9 cellular contexts compared by ENCODE assay signal in the genomic region with DNA sequence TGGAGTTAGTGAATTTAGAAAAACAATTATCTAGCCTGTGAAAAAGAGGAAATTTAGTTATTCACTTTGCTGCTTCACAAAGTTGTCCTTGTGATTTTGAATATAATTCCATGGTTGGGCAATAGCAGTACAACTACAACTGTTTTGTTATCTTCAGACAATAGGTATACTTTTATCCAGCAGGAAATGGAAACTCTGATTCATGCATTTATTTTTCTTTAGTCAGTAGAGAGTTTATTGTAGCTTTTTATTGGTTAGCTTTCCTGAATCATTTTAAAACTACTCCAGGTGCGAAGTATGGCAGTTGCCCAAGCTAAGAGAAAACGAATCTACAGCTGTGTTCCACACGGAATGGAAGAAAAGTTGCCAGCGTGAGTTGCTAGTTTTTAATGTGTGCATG.
DNase-seq lines count a peak whose midpoint lies in the region; ATAC-seq and TF ChIP-seq lines count a peak whose summit lies in the region.
"Had no signal": no experiment of that assay in that cellular context is flagged by ENCODE, and none has a peak within 500 bp of the region (broad histone marks: within the 10 kb centered on the region; RNA-seq: fewer than 3 reads in every experiment).

No MANE protein-coding gene starts in this region.

- H3K36me3 ChIP-seq in BLaER1 (no peaks in the 10 kb centered on the region), OCI-LY1 (ENCODE audit: insufficient read depth, low read length) (no peaks in the 10 kb centered on the region), osteoblast (ENCODE audit: insufficient read depth, low read length) (peaks cover 13% of the 10 kb centered on the region)

- DNase-seq in epithelial cell of esophagus (ENCODE audit: low read depth) (peak; percentile 89), osteoblast (ENCODE audit: insufficient read length, low spot score, missing footprints) (peak; percentile 53), SHP77 treated with DMSO at 0.1 percent for 48 hours (lab: John Stamatoyannopoulos, UW) (no peak), NCI-H1930 (lab: John Stamatoyannopoulos, UW) (no peak)
- DNase-seq: activated B cell treated with CpG ODN at 0.5 μM for 24 hours had no signal

- H3K9me3 ChIP-seq in BLaER1 (no peaks in the 10 kb centered on the region), OCI-LY1 (ENCODE audit: low read length) (no peaks in the 10 kb centered on the region), osteoblast (ENCODE audit: low read depth, low read length) (no peaks in the 10 kb centered on the region)

- H3K27ac ChIP-seq in BLaER1 (no peak overlapping the region), OCI-LY1 (ENCODE audit: low read depth, low read length, poor library complexity, severe bottlenecking) (peak overlapping the region; percentile 64), osteoblast (ENCODE audit: low read depth, low read length) (peak overlapping the region; percentile 91)

- H4K20me1 ChIP-seq in BLaER1 (no peaks in the 10 kb centered on the region), OCI-LY1 (ENCODE audit: insufficient read depth, low read length) (no peaks in the 10 kb centered on the region), osteoblast (ENCODE audit: insufficient read depth, low read length) (no peaks in the 10 kb centered on the region)

- ATAC-seq in HG03135 (IDR thresholded peaks at IDR 0.05; ENCODE audit: unreplicated experiment) (no peak), HG03045 (IDR thresholded peaks at IDR 0.05; ENCODE audit: unreplicated experiment) (no peak)

- TF ChIP-seq CTCF in OCI-LY1 (IDR thresholded peaks at IDR 0.05; ENCODE audit: low read length) (no peak), epithelial cell of esophagus (IDR thresholded peaks at IDR 0.05; ENCODE audit: insufficient read depth, low read depth, low read length, missing control alignments) (no peak), osteoblast (IDR thresholded peaks at IDR 0.05; ENCODE audit: extremely low read depth, low read depth, low read length) (no peak)

- H3K4me1 ChIP-seq in BLaER1 (peaks cover 31% of the 10 kb centered on the region), OCI-LY1 (ENCODE audit: insufficient read depth, low read length, severe bottlenecking) (peaks cover 39% of the 10 kb centered on the region), osteoblast (ENCODE audit: insufficient read depth, low read length) (peaks cover 38% of the 10 kb centered on the region)

- H3K27me3 ChIP-seq in BLaER1 (no peaks in the 10 kb centered on the region), OCI-LY1 (ENCODE audit: insufficient read depth, low read length) (no peaks in the 10 kb centered on the region), osteoblast (ENCODE audit: insufficient read depth, low read length) (no peaks in the 10 kb centered on the region)

- no peaks in the 10 kb centered on the region for H3K9me2 ChIP-seq in OCI-LY1 (ENCODE audit: low read depth, low read length)

- H3K79me2 ChIP-seq in OCI-LY1 (ENCODE audit: insufficient read depth, low read length) (no peaks in the 10 kb centered on the region), osteoblast (ENCODE audit: insufficient read depth, low read length) (peaks cover 68% of the 10 kb centered on the region)

- no peaks in the 10 kb centered on the region for H3F3A ChIP-seq in OCI-LY1 (ENCODE audit: insufficient read depth, low read length)

- H2AFZ ChIP-seq in OCI-LY1 (ENCODE audit: low read length) (no peak overlapping the region), osteoblast (ENCODE audit: low read length) (no peak overlapping the region)

- H3K4me3 ChIP-seq in BLaER1 (no peak overlapping the region), OCI-LY1 (ENCODE audit: low read depth, low read length, poor library complexity, severe bottlenecking) (no peak overlapping the region), epithelial cell of esophagus (ENCODE audit: low read length) (no peak overlapping the region), osteoblast (ENCODE audit: insufficient read depth, low read length) (no peak overlapping the region)

- H3K9ac ChIP-seq in BLaER1 (no peak overlapping the region), OCI-LY1 (ENCODE audit: low read length) (no peak overlapping the region)

- H3K4me2 ChIP-seq in BLaER1 (peak overlapping the region; percentile 48), OCI-LY1 (ENCODE audit: low read length) (no peak overlapping the region), osteoblast (ENCODE audit: insufficient read depth, low read length) (peak overlapping the region; percentile 37)

Comparison
In these comparisons a context has a peak if more than half of its experiments do, and no peak if none do; other contexts are left out.
1. DNase-seq: peak in epithelial cell of esophagus (single experiment) and osteoblast (single experiment); none in SHP77 treated with DMSO at 0.1 percent for 48 hours (single experiment) and NCI-H1930 (0 of 2).